16 cellular contexts compared by ENCODE assay signal in genomic region chr10:132932461-132933307, GRCh38. TPM values are rescaled to one million over a fixed set of nuclear protein-coding genes. Genes with fewer than 3 reads are reported as not detected.
A peak's percentile ranks its signal among the peaks of the same experiment; 100 is the strongest.
DNase-seq lines count a peak whose midpoint lies in the region; ATAC-seq and TF ChIP-seq lines count a peak whose summit lies in the region.
"Had no signal": no experiment of that assay in that cellular context is flagged by ENCODE, and none has a peak within 500 bp of the region (broad histone marks: within the 10 kb centered on the region; RNA-seq: fewer than 3 reads in every experiment).

No MANE protein-coding gene starts in this region.

- intact Hi-C loops in left ventricle myocardium superior (cut with micrococcal nuclease) (no loop called here), left cardiac atrium (cut with DNase I) (no loop called here), ovary (cut with DNase I) (no loop called here)

- H3K27ac Mint-ChIP-seq in WTC11 = peak overlapping the region; percentile 90; the same call in 1 of the 2 replicates

- H3K4me3 Mint-ChIP-seq in WTC11 = no peak overlapping the region

- H2AK5ac ChIP-seq in mesenchymal stem cell (ENCODE audit: low read length, severe bottlenecking) = no peak overlapping the region

- H3K27me3 Mint-ChIP-seq in WTC11 (ENCODE audit: low read depth) = no peaks in the 10 kb centered on the region

- H2BK5ac ChIP-seq in mesenchymal stem cell (ENCODE audit: low read depth, low read length, poor library complexity, severe bottlenecking) = no peak overlapping the region

- no peak overlapping the region for H3K18ac ChIP-seq in mesenchymal stem cell (ENCODE audit: low read depth in 1 of 2, low read length in 2 of 2)

- CTCF ChIA-PET in WTC11 (lab: Charles Lee) = no interaction called here

- no peaks in the 10 kb centered on the region for H3K9me3 Mint-ChIP-seq in WTC11

- no peak overlapping the region for H3K4ac ChIP-seq in mesenchymal stem cell (ENCODE audit: low read depth in 1 of 2, low read length in 2 of 2)

- H3K79me1 ChIP-seq in mesenchymal stem cell (replicated peaks; ENCODE audit: low read length, poor library complexity, severe bottlenecking) = no peaks in the 10 kb centered on the region

- H3K4me3 ChIP-seq in mesenchymal stem cell (ENCODE audit: insufficient read depth in 1 of 2, low read depth in 1 of 2, low read length in 2 of 2) = no peak overlapping the region
- H3K4me3 ChIP-seq in upper lobe of left lung = no peak overlapping the region
- no peak overlapping the region for H3K4me3 ChIP-seq in ovary
- H3K4me3 ChIP-seq: left ventricle myocardium inferior, suprapubic skin had no signal

- no peak overlapping the region for H3K23ac ChIP-seq in mesenchymal stem cell (ENCODE audit: low read length in 2 of 2)

- H3K4me1 ChIP-seq in mesenchymal stem cell (ENCODE audit: control insufficient read depth, insufficient read depth, low read depth, low read length) (no peaks in the 10 kb centered on the region), upper lobe of left lung (no peaks in the 10 kb centered on the region), ovary (ENCODE audit: insufficient read depth) (no peaks in the 10 kb centered on the region)
- H3K4me1 ChIP-seq: left ventricle myocardium inferior, suprapubic skin had no signal

- ATAC-seq in left ventricle myocardium superior = no peak
- ATAC-seq in left cardiac atrium = no peak
- ATAC-seq in WTC11 = no peak
- peak; percentile 41 to 58 for ATAC-seq in upper lobe of left lung (ENCODE audit: low FRiP score in 2 of 2)
- ATAC-seq in GM18873 (IDR thresholded peaks at IDR 0.05; ENCODE audit: low FRiP score, unreplicated experiment) = no peak
- ATAC-seq in GM19328 (IDR thresholded peaks at IDR 0.05; ENCODE audit: unreplicated experiment) = no peak
- ATAC-seq: Panc1 had no signal

- H3K27ac ChIP-seq in mesenchymal stem cell (ENCODE audit: low read length, poor library complexity, severe bottlenecking) (no peak overlapping the region), upper lobe of left lung (no peak overlapping the region), ovary (no peak overlapping the region)
- H3K27ac ChIP-seq: left ventricle myocardium inferior, neutrophil, suprapubic skin had no signal

- no peak overlapping the region for H2BK120ac ChIP-seq in mesenchymal stem cell (ENCODE audit: low read depth, low read length)

- 93% methylated on average over 19 of the region's 25 CpGs for WGBS in mesenchymal stem cell
- WGBS in upper lobe of left lung, 2 donors = 93% methylated on average over 25 of the region's 25 CpGs
- WGBS in ovary, 3 donors = 84 to 88% (median 85%) methylated on average over 25 of the region's 25 CpGs

- no peak overlapping the region for H2BK12ac ChIP-seq in mesenchymal stem cell (ENCODE audit: low read length in 2 of 2)

- DNase-seq in left ventricle myocardium superior (peak; percentile 26), left cardiac atrium (no peak), WTC11 (ENCODE audit: low spot score) (no peak), mesenchymal stem cell (no peak), upper lobe of left lung (peak in 1 of 2 donors; percentile 64), ovary (no peak)
- DNase-seq: DMS153, hippocampal formation, left ventricle myocardium inferior, NCI-H1105 had no signal

- TF ChIP-seq CTCF in WTC11 (IDR thresholded peaks at IDR 0.05) = no peak
- no peak for TF ChIP-seq CTCF in upper lobe of left lung (IDR thresholded peaks at IDR 0.05)
- no peak for TF ChIP-seq CTCF in ovary (IDR thresholded peaks at IDR 0.05)

- POLR2A ChIA-PET in WTC11 (lab: Charles Lee) = no interaction called here

- TF ChIP-seq EP300 in upper lobe of left lung (IDR thresholded peaks at IDR 0.05) (no peak), ovary (IDR thresholded peaks at IDR 0.05) (no peak)

- H4K8ac ChIP-seq in mesenchymal stem cell (ENCODE audit: low read length) = no peak overlapping the region

- H2AFZ ChIP-seq in mesenchymal stem cell (ENCODE audit: low read depth, low read length) = no peak overlapping the region

- no peak for TF ChIP-seq POLR2A in upper lobe of left lung (IDR thresholded peaks at IDR 0.05)
- TF ChIP-seq POLR2A in ovary (IDR thresholded peaks at IDR 0.05) = no peak

- no peaks in the 10 kb centered on the region for H3K4me1 Mint-ChIP-seq in WTC11

- no peak overlapping the region for H3K14ac ChIP-seq in mesenchymal stem cell (ENCODE audit: low read length in 2 of 2)

- H3K9ac ChIP-seq in mesenchymal stem cell (ENCODE audit: low read length) = no peak overlapping the region

- H3K4me2 ChIP-seq in mesenchymal stem cell (ENCODE audit: low read length, poor library complexity, severe bottlenecking) = no peak overlapping the region

- H4K91ac ChIP-seq in mesenchymal stem cell (ENCODE audit: low read length) = peak overlapping the region; percentile 2

- H2BK15ac ChIP-seq in mesenchymal stem cell (ENCODE audit: low read depth, poor library complexity, severe bottlenecking) = no peak overlapping the region

- peaks cover 0 to 4% of the 10 kb centered on the region in 2 experiments for H3K36me3 ChIP-seq in mesenchymal stem cell (ENCODE audit: control insufficient read depth in 1 of 2, insufficient read depth in 2 of 2, low read depth in 1 of 2, low read length in 2 of 2)
- H3K36me3 ChIP-seq in upper lobe of left lung = no peaks in the 10 kb centered on the region
- H3K36me3 ChIP-seq in ovary = no peaks in the 10 kb centered on the region
- H3K36me3 ChIP-seq: left ventricle myocardium inferior, neutrophil, suprapubic skin had no signal

- H3K9me3 ChIP-seq in mesenchymal stem cell (ENCODE audit: control insufficient read depth, low read length) (no peaks in the 10 kb centered on the region), upper lobe of left lung (no peaks in the 10 kb centered on the region), ovary (no peaks in the 10 kb centered on the region)
- H3K9me3 ChIP-seq: left ventricle myocardium inferior, neutrophil, suprapubic skin had no signal

- H3K27me3 ChIP-seq in mesenchymal stem cell (ENCODE audit: control insufficient read depth in 1 of 2, insufficient read depth in 1 of 2, low read length in 2 of 2) = peaks cover 0 to 18% of the 10 kb centered on the region in 2 experiments
- H3K27me3 ChIP-seq in upper lobe of left lung = no peaks in the 10 kb centered on the region
- no peaks in the 10 kb centered on the region for H3K27me3 ChIP-seq in ovary

- no peaks in the 10 kb centered on the region for H3K36me3 Mint-ChIP-seq in WTC11

TF ChIP-seq in WTC11, 78 proteins besides CTCF, POLR2A, EP300 and RAD21 (continues in another document):
- TF ChIP-seq ATF1 (CRISPR knock-in tag; IDR thresholded peaks at IDR 0.05) (no peak), AR (CRISPR knock-in tag; IDR thresholded peaks at IDR 0.05) (no peak), KAT7 (CRISPR knock-in tag; IDR thresholded peaks at IDR 0.05; ENCODE audit: borderline replicate concordance) (no peak), ATF6 (CRISPR knock-in tag; IDR thresholded peaks at IDR 0.05) (no peak), IRF1 (CRISPR knock-in tag; IDR thresholded peaks at IDR 0.05) (no peak), MYBL2 (CRISPR knock-in tag; IDR thresholded peaks at IDR 0.05) (no peak)

RNA-seq across cellular contexts. Expression of gene CFAP46, which starts 9.7 kb away (rescaled TPM):
- total RNA-seq in left ventricle myocardium superior (1.5 TPM), left cardiac atrium (1 to 10 TPM; 1.2 to 1.7 TPM), WTC11 (2021) (2.9 to 3.4 TPM (median 3.3 TPM) in 3 replicates), upper lobe of left lung (10 to 100 TPM in 2 of 6 donors, 1 to 10 TPM in 3, under 1 TPM in 1; 0.60 to 28.3 (median 8.0) TPM), ovary (10 to 100 TPM in 1 of 7 donors, 1 to 10 TPM in 4, under 1 TPM in 1, not detected in 1; 0.56 to 22.4 (median 1.9) TPM)
- polyA plus RNA-seq in mesenchymal stem cell (2013, experiment 1 of 2) = 1.2 TPM
- polyA plus RNA-seq in mesenchymal stem cell (2013, experiment 2 of 2) = 1.6 TPM
- under 1 TPM; 0.50 to 0.68 TPM for polyA plus RNA-seq in ovary
- total RNA-seq: skeletal muscle tissue had no signal

Comparison
In these comparisons a context has a peak if more than half of its experiments do, and no peak if none do; other contexts are left out.
1. ATAC-seq: peak in upper lobe of left lung (2 of 2); none in left ventricle myocardium superior (single experiment), left cardiac atrium (0 of 2), WTC11 (single experiment), GM18873 (single experiment) and GM19328 (single experiment).